In genomic region chr5:172688735-172689572, GRCh38 we compare ENCODE assay signal across 8 cellular contexts. TPM values are rescaled to one million over a fixed set of nuclear protein-coding genes. Genes with fewer than 3 reads are reported as not detected.
A peak's percentile ranks its signal among the peaks of the same experiment; 100 is the strongest.
DNase-seq lines count a peak whose midpoint lies in the region; ATAC-seq and TF ChIP-seq lines count a peak whose summit lies in the region.

No MANE protein-coding gene starts in this region.

- H3K79me2 ChIP-seq in hepatocyte: no peaks in the 10 kb centered on the region

- peak overlapping the region; percentile 2 for H3K4me2 ChIP-seq in hepatocyte

- POLR2A ChIA-PET in activated CD4-positive, alpha-beta memory T cell treated with anti-CD3 and anti-CD28 coated beads, Interleukin-2, amount 10 ng/mL, durations not matched to agents 7 days and 5 days (lab: Charles Lee): interaction anchor here (2.5 kb wide), 1 partner anchor 9 kb away, joined by 7 read pairs; no protein-coding TSS in a partner anchor

- TF ChIP-seq CTCF in hepatocyte (IDR thresholded peaks at IDR 0.05; ENCODE audit: poor library complexity): no peak
- TF ChIP-seq CTCF in testis (IDR thresholded peaks at IDR 0.05): no peak

- H3K4me1 ChIP-seq in hepatocyte (ENCODE audit: insufficient read depth) (peaks cover 19% of the 10 kb centered on the region), testis (peaks cover 36% of the 10 kb centered on the region)

- no peaks in the 10 kb centered on the region for H3K9me3 ChIP-seq in hepatocyte (ENCODE audit: low read depth)
- H3K9me3 ChIP-seq in testis: no peaks in the 10 kb centered on the region

- no peak overlapping the region for H3K4me3 Mint-ChIP-seq in activated CD4-positive, alpha-beta memory T cell treated with anti-CD3 and anti-CD28 coated beads, Interleukin-2, amount 10 ng/mL, durations not matched to agents 7 days and 5 days

- no peaks in the 10 kb centered on the region for H4K20me1 ChIP-seq in hepatocyte (ENCODE audit: insufficient read depth, poor library complexity, severe bottlenecking)

- no peaks in the 10 kb centered on the region for H3K36me3 Mint-ChIP-seq in activated CD4-positive, alpha-beta memory T cell treated with anti-CD3 and anti-CD28 coated beads, Interleukin-2, amount 10 ng/mL, durations not matched to agents 7 days and 5 days (ENCODE audit: low read depth)

- H3K4me1 Mint-ChIP-seq in activated CD4-positive, alpha-beta memory T cell treated with anti-CD3 and anti-CD28 coated beads, Interleukin-2, amount 10 ng/mL, durations not matched to agents 7 days and 5 days: peaks cover 34% of the 10 kb centered on the region

- H3K36me3 ChIP-seq in hepatocyte (replicated peaks; ENCODE audit: insufficient read depth, low read depth): no peaks in the 10 kb centered on the region
- no peaks in the 10 kb centered on the region for H3K36me3 ChIP-seq in testis (ENCODE audit: low read depth, missing control alignments)

- no peaks in the 10 kb centered on the region for H3K9me2 ChIP-seq in hepatocyte (replicated peaks; ENCODE audit: insufficient read depth)

- peak; percentile 54 for ATAC-seq in HG02759 (IDR thresholded peaks at IDR 0.05; ENCODE audit: unreplicated experiment)
- no peak for ATAC-seq in GM18520 (IDR thresholded peaks at IDR 0.05; ENCODE audit: unreplicated experiment)
- ATAC-seq in HG03045 (IDR thresholded peaks at IDR 0.05; ENCODE audit: unreplicated experiment): no peak

- H3K27me3 ChIP-seq in hepatocyte (peaks cover 7% of the 10 kb centered on the region), testis (no peaks in the 10 kb centered on the region)

- H2AFZ ChIP-seq in hepatocyte: no peak overlapping the region

- H3K27me3 Mint-ChIP-seq in activated CD4-positive, alpha-beta memory T cell treated with anti-CD3 and anti-CD28 coated beads, Interleukin-2, amount 10 ng/mL, durations not matched to agents 7 days and 5 days: peaks cover 9% of the 10 kb centered on the region

- DNase-seq in activated CD4-positive, alpha-beta memory T cell treated with anti-CD3 and anti-CD28 coated beads, Interleukin-2, amount 10 ng/mL, durations not matched to agents 7 days and 5 days: peak; percentile 49
- DNase-seq in hepatocyte (ENCODE audit: low spot score): peak; percentile 54
- DNase-seq in testis: peak; percentile 47
- DNase-seq in activated CD4-positive, CD25-positive, alpha-beta regulatory T cell (lab: John Stamatoyannopoulos, UW): no peak
- no peak for DNase-seq in activated CD4-positive, CD25-positive, alpha-beta regulatory T cell treated with anti-CD3 and anti-CD28 coated beads, Interleukin-2, amount 50 U/mL, for 72 hours

- H3K27ac ChIP-seq in hepatocyte (peak overlapping the region; percentile 55), testis (peak overlapping the region in 1 of 2 donors; percentile 50)

- peak overlapping the region; percentile 18 for H3K27ac Mint-ChIP-seq in activated CD4-positive, alpha-beta memory T cell treated with anti-CD3 and anti-CD28 coated beads, Interleukin-2, amount 10 ng/mL, durations not matched to agents 7 days and 5 days

- CTCF ChIA-PET in activated CD4-positive, alpha-beta memory T cell treated with anti-CD3 and anti-CD28 coated beads, Interleukin-2, amount 10 ng/mL, durations not matched to agents 7 days and 5 days (lab: Charles Lee): interaction anchor here (0.5 to 1.4 kb wide), 2 partner anchors 8 to 618 kb away, joined by 3 to 5 read pairs; no protein-coding TSS in a partner anchor

- H3K4me3 ChIP-seq in hepatocyte (no peak overlapping the region), testis (no peak overlapping the region)

- intact Hi-C loops in testis (cut with DNase I; ENCODE audit: low total_unique reads): no loop called here

- no peaks in the 10 kb centered on the region for H3K9me3 Mint-ChIP-seq in activated CD4-positive, alpha-beta memory T cell treated with anti-CD3 and anti-CD28 coated beads, Interleukin-2, amount 10 ng/mL, durations not matched to agents 7 days and 5 days

- WGBS in hepatocyte (ENCODE audit: low lambda C conversion rate, missing lambda C conversion rate): 63% methylated on average over 16 of the region's 16 CpGs
- WGBS in testis, 2 donors: 65 to 74% methylated on average over 11 to 16 of the region's 16 CpGs

- TF ChIP-seq POLR2A in testis (IDR thresholded peaks at IDR 0.05): no peak

RNA-seq across cellular contexts. Expression of gene NEURL1B, which starts 47.9 kb away (rescaled TPM):
- 1 to 10 TPM; 3.0 to 3.3 TPM for total RNA-seq in activated CD4-positive, alpha-beta memory T cell treated with anti-CD3 and anti-CD28 coated beads, Interleukin-2, amount 10 ng/mL, durations not matched to agents 7 days and 5 days
- total RNA-seq in hepatocyte (3.9 and 5.8 TPM in 2 replicates), testis (10 to 100 TPM; 15.8 to 18.1 TPM)
- polyA plus RNA-seq in hepatocyte (0.65 and 1.00 TPM in 2 replicates), testis (ENCODE audit: insufficient read depth, low read depth, low replicate concordance) (17.1 TPM)

Comparison
In these comparisons a context has a peak if more than half of its experiments do, and no peak if none do; other contexts are left out.
1. DNase-seq: peak in activated CD4-positive, alpha-beta memory T cell treated with anti-CD3 and anti-CD28 coated beads, Interleukin-2, amount 10 ng/mL, durations not matched to agents 7 days and 5 days (single experiment), hepatocyte (single experiment) and testis (single experiment); none in activated CD4-positive, CD25-positive, alpha-beta regulatory T cell (0 of 4) and activated CD4-positive, CD25-positive, alpha-beta regulatory T cell treated with anti-CD3 and anti-CD28 coated beads, Interleukin-2, amount 50 U/mL, for 72 hours (single experiment).